8 cellular contexts compared by ENCODE assay signal in the genomic region with DNA sequence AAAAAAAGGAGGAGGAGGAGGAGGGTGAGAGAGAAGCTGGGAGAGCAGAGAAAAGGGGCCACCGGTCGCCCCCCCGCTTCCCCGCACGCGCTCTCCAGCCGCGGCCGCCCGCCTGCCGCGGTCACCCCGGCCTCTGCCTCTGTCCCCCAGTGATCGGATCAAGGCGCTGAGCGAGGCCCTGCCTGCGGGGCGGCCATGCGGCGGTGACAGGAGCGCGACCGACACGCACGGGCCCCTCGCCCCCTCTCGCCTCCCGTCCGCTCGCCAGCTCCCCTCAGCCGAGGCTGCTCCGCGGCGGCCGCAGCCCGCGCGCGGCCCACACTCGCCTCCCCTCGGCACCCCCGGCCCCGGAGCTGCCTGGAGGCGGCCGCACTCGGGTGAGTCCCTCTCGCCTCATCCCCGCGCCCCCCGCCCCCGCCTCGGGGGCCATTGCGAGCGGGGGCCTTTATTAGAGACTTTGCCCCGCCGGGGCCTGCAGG. TPM values are rescaled to one million over a fixed set of nuclear protein-coding genes. Genes with fewer than 3 reads are reported as not detected.
DNase-seq lines count a peak whose midpoint lies in the region; ATAC-seq and TF ChIP-seq lines count a peak whose summit lies in the region.

A gene (plus strand): TSS at position 27 of the 479 bp plus-strand sequence. CDS start 31,411 bp downstream, outside the sequence.

- CTCF ChIA-PET in activated CD4-positive, alpha-beta T cell treated with anti-CD3 and anti-CD28 coated beads for 36 hours (lab: Charles Lee): interaction anchor here (0.5 kb wide), 1 partner anchor 208 kb away, joined by 4 read pairs; no protein-coding TSS in a partner anchor

- intact Hi-C loops in activated CD4-positive, alpha-beta T cell treated with anti-CD3 and anti-CD28 coated beads for 36 hours (cut with DNase I, micrococcal nuclease): loop anchor here (1.0 to 5.0 kb wide), 5 partner anchors 55 to 1135 kb away; a partner anchor contains a TSS
- intact Hi-C loops in tibial artery (cut with DNase I; ENCODE audit: low total_unique reads): loop anchor here (10.0 kb wide), 1 partner anchor 203 kb away; a partner anchor contains a TSS

- no peaks in the 10 kb centered on the region for H3K9me3 ChIP-seq in tibial artery

- no peak for TF ChIP-seq CTCF in mesothelial cell of epicardium (IDR thresholded peaks at IDR 0.05; ENCODE audit: unreplicated experiment)
- TF ChIP-seq CTCF in tibial artery (IDR thresholded peaks at IDR 0.05): no peak

- H3K27ac ChIP-seq in tibial artery: peak within 1 kb of the TSS; percentile 94 to 95

- DNase-seq in activated CD4-positive, alpha-beta T cell treated with anti-CD3 and anti-CD28 coated beads for 36 hours: peak; percentile 66
- no peak for DNase-seq in activated CD4-positive, alpha-beta T cell treated with anti-CD3 and anti-CD28 coated beads, Interleukin-2, amount 50 U/mL, for 48 hours
- DNase-seq in ecto neural progenitor cell (ENCODE audit: low spot score): peak; percentile 86
- peak in 1 of 2 experiments; percentile 74 for DNase-seq in mesothelial cell of epicardium (ENCODE audit: low spot score in 2 of 2, unreplicated experiment in 2 of 2)
- DNase-seq in tibial artery: peak in 1 of 2 donors; percentile 71
- DNase-seq in NCI-H2029 (lab: John Stamatoyannopoulos, UW): no peak

- peak within 1 kb of the TSS; percentile 76 to 98 for H3K4me3 ChIP-seq in tibial artery

- H3K36me3 Mint-ChIP-seq in activated CD4-positive, alpha-beta T cell treated with anti-CD3 and anti-CD28 coated beads for 36 hours (ENCODE audit: low read depth): peaks cover 23% of the 10 kb centered on the region
- peaks cover 1% of the 10 kb centered on the region for H3K36me3 Mint-ChIP-seq in mesothelial cell of epicardium

- no peaks in the 10 kb centered on the region for H3K27me3 ChIP-seq in tibial artery

- H3K36me3 ChIP-seq in tibial artery: no peaks in the 10 kb centered on the region

- peaks cover 51% of the 10 kb centered on the region for H3K4me1 Mint-ChIP-seq in activated CD4-positive, alpha-beta T cell treated with anti-CD3 and anti-CD28 coated beads for 36 hours
- H3K4me1 Mint-ChIP-seq in mesothelial cell of epicardium: peaks cover 47% of the 10 kb centered on the region

- H3K9me3 Mint-ChIP-seq in activated CD4-positive, alpha-beta T cell treated with anti-CD3 and anti-CD28 coated beads for 36 hours (ENCODE audit: low read depth): no peaks in the 10 kb centered on the region
- no peaks in the 10 kb centered on the region for H3K9me3 Mint-ChIP-seq in mesothelial cell of epicardium

- peak within 1 kb of the TSS; percentile 95 for H3K27ac Mint-ChIP-seq in activated CD4-positive, alpha-beta T cell treated with anti-CD3 and anti-CD28 coated beads for 36 hours
- H3K27ac Mint-ChIP-seq in mesothelial cell of epicardium: peak within 1 kb of the TSS; percentile 98

- H3K27me3 Mint-ChIP-seq in activated CD4-positive, alpha-beta T cell treated with anti-CD3 and anti-CD28 coated beads for 36 hours: no peaks in the 10 kb centered on the region
- no peaks in the 10 kb centered on the region for H3K27me3 Mint-ChIP-seq in mesothelial cell of epicardium (ENCODE audit: low read depth)

- peak within 1 kb of the TSS; percentile 76 for H3K4me3 Mint-ChIP-seq in activated CD4-positive, alpha-beta T cell treated with anti-CD3 and anti-CD28 coated beads for 36 hours
- peak within 1 kb of the TSS; percentile 93 for H3K4me3 Mint-ChIP-seq in mesothelial cell of epicardium

- peak; percentile 16 for ATAC-seq in activated CD4-positive, alpha-beta T cell treated with anti-CD3 and anti-CD28 coated beads for 36 hours
- ATAC-seq in HG02943 (IDR thresholded peaks at IDR 0.05; ENCODE audit: low read depth, unreplicated experiment): peak; percentile 32
- peak; percentile 49 for ATAC-seq in SK-N-SH treated with all-trans-retinoic acid at 6 μM for 48 hours

- POLR2A ChIA-PET in activated CD4-positive, alpha-beta T cell treated with anti-CD3 and anti-CD28 coated beads for 36 hours (lab: Charles Lee): interaction anchor here (0.6 kb wide), 1 partner anchor 1136 kb away, joined by 4 read pairs; no protein-coding TSS in a partner anchor

- H3K4me1 ChIP-seq in tibial artery: peaks cover 0 to 38% (median 31%) of the 10 kb centered on the region in 4 donors

TF ChIP-seq in SK-N-SH treated with all-trans-retinoic acid at 6 μM for 48 hours, 23 proteins besides CTCF, POLR2A, EP300 and RAD21:
- TF ChIP-seq, protein P1, sequence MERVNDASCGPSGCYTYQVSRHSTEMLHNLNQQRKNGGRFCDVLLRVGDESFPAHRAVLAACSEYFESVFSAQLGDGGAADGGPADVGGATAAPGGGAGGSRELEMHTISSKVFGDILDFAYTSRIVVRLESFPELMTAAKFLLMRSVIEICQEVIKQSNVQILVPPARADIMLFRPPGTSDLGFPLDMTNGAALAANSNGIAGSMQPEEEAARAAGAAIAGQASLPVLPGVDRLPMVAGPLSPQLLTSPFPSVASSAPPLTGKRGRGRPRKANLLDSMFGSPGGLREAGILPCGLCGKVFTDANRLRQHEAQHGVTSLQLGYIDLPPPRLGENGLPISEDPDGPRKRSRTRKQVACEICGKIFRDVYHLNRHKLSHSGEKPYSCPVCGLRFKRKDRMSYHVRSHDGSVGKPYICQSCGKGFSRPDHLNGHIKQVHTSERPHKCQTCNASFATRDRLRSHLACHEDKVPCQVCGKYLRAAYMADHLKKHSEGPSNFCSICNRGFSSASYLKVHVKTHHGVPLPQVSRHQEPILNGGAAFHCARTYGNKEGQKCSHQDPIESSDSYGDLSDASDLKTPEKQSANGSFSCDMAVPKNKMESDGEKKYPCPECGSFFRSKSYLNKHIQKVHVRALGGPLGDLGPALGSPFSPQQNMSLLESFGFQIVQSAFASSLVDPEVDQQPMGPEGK (CRISPR knock-in tag; IDR thresholded peaks at IDR 0.05; ENCODE audit: borderline replicate concordance): no peak
- TF ChIP-seq, protein P2, sequence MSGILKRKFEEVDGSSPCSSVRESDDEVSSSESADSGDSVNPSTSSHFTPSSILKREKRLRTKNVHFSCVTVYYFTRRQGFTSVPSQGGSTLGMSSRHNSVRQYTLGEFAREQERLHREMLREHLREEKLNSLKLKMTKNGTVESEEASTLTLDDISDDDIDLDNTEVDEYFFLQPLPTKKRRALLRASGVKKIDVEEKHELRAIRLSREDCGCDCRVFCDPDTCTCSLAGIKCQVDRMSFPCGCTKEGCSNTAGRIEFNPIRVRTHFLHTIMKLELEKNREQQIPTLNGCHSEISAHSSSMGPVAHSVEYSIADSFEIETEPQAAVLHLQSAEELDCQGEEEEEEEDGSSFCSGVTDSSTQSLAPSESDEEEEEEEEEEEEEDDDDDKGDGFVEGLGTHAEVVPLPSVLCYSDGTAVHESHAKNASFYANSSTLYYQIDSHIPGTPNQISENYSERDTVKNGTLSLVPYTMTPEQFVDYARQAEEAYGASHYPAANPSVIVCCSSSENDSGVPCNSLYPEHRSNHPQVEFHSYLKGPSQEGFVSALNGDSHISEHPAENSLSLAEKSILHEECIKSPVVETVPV (CRISPR knock-in tag; IDR thresholded peaks at IDR 0.05): no peak
- peak; percentile 39; the same call in 1 of the 2 replicates for TF ChIP-seq ZNF70 (CRISPR knock-in tag; IDR thresholded peaks at IDR 0.05)
- TF ChIP-seq GLIS3 (CRISPR knock-in tag; IDR thresholded peaks at IDR 0.05): 0 out of 2 replicates have a peak, but pooled peaks have one; percentile 22
TF ChIP-seq in SK-N-SH treated with all-trans-retinoic acid at 6 μM for 48 hours: peak in this region for 2.

RNA-seq across cellular contexts. Expression of the gene that starts here (rescaled TPM):
- 100 to 1,000 TPM; 125 to 130 TPM for total RNA-seq in activated CD4-positive, alpha-beta T cell treated with anti-CD3 and anti-CD28 coated beads for 36 hours
- 433 to 438 TPM (median 435 TPM) in 3 replicates for total RNA-seq in mesothelial cell of epicardium

Comparison
In these comparisons a context has a peak if more than half of its experiments do, and no peak if none do; other contexts are left out.
1. DNase-seq: peak in activated CD4-positive, alpha-beta T cell treated with anti-CD3 and anti-CD28 coated beads for 36 hours (single experiment) and ecto neural progenitor cell (single experiment); none in activated CD4-positive, alpha-beta T cell treated with anti-CD3 and anti-CD28 coated beads, Interleukin-2, amount 50 U/mL, for 48 hours (0 of 2) and NCI-H2029 (single experiment).
2. Peak in every context shown above with its lines, with median percentiles within 50 percentile points of each other: ATAC-seq.